ENCODE assay signal across 21 cellular contexts in the genomic region with DNA sequence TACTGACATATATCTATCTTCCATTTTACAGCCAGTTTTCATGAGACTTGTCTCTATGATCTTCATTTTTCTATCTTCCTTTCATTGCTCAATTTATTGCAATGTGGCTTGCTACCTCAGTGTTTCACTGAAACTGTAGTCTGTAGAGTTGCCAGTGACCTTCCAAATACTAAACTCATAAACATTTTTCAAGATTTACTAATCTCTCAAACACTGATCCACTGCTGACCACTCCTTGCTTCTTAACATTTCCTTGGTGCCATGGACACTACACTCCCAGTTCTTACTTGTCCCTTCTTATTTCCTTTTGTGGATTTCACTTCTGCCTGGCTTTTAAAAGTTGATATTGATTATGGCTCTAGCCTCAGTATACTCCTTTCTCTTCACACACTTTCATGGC.
DNase-seq lines count a peak whose midpoint lies in the region; ATAC-seq and TF ChIP-seq lines count a peak whose summit lies in the region.
"Had no signal": no experiment of that assay in that cellular context is flagged by ENCODE, and none has a peak within 500 bp of the region (broad histone marks: within the 10 kb centered on the region; RNA-seq: fewer than 3 reads in every experiment).

No MANE protein-coding gene starts in this region.

- no peaks in the 10 kb centered on the region for H3K9me3 Mint-ChIP-seq in activated CD8-positive, alpha-beta T cell treated with anti-CD3 and anti-CD28 coated beads, Interleukin-2, amount 10 ng/mL, durations not matched to agents 7 days and 5 days (ENCODE audit: insufficient read depth)

- H3K36me3 ChIP-seq in IMR-90 (ENCODE audit: control insufficient read depth, insufficient read depth, low read length) (no peaks in the 10 kb centered on the region), rectal smooth muscle tissue (ENCODE audit: control insufficient read depth, insufficient read depth, low read length) (no peaks in the 10 kb centered on the region), A673 (ENCODE audit: insufficient read depth, low read length, poor library complexity, severe bottlenecking) (no peaks in the 10 kb centered on the region)

- no peak overlapping the region for H2BK20ac ChIP-seq in IMR-90 (ENCODE audit: low read depth, low read length)

- H3K56ac ChIP-seq in IMR-90 (ENCODE audit: extremely low read depth, insufficient read depth, low read length): peak overlapping the region; percentile 5; the same call in 1 of the 2 replicates

- H3K23ac ChIP-seq in IMR-90 (ENCODE audit: low read depth, low read length): no peak overlapping the region

- no TSS peak for BruUV-seq in IMR-90 (replicated peaks; lab: Mats Ljungman, UMichigan)
- no TSS peak for BruUV-seq in A673 (replicated peaks; lab: Mats Ljungman, UMichigan)

- H3K4me3 Mint-ChIP-seq in activated CD8-positive, alpha-beta T cell treated with anti-CD3 and anti-CD28 coated beads, Interleukin-2, amount 10 ng/mL, durations not matched to agents 7 days and 5 days: no peak overlapping the region
- H3K4me3 Mint-ChIP-seq: CD4-positive, CD25-positive, alpha-beta regulatory T cell had no signal

- intact Hi-C loops in IMR-90 (cut with micrococcal nuclease): loop anchor here (2.0 to 5.0 kb wide), 3 partner anchors 602 to 861 kb away; no protein-coding TSS in a partner anchor
- intact Hi-C loops in A673 (cut with micrococcal nuclease; ENCODE audit: unreplicated experiment): loop anchor here (5.0 kb wide), 1 partner anchor 477 kb away; no protein-coding TSS in a partner anchor

- H3K9me3 ChIP-seq in IMR-90 (ENCODE audit: control insufficient read depth, insufficient read depth, low read length) (no peaks in the 10 kb centered on the region), A673 (ENCODE audit: low read depth, low read length, poor library complexity, severe bottlenecking) (no peaks in the 10 kb centered on the region)

- POLR2A ChIA-PET in IMR-90 (lab: Charles Lee; ENCODE audit: unreplicated experiment): no interaction called here
- POLR2A ChIA-PET in activated CD8-positive, alpha-beta T cell treated with anti-CD3 and anti-CD28 coated beads, Interleukin-2, amount 10 ng/mL, durations not matched to agents 7 days and 5 days (lab: Charles Lee): no interaction called here
- POLR2A ChIA-PET in A673 (lab: Charles Lee; ENCODE audit: low non-redundant PET): no interaction called here

- no peak overlapping the region for H3K4ac ChIP-seq in IMR-90 (ENCODE audit: low read depth, low read length)

- H4K91ac ChIP-seq in IMR-90 (ENCODE audit: insufficient read depth, low read depth, low read length): no peak overlapping the region

- no peak overlapping the region for H3K14ac ChIP-seq in IMR-90 (replicated peaks; ENCODE audit: low read depth, low read length)

- no peaks in the 10 kb centered on the region; the same call in 1 of the 2 replicates for H3K4me1 ChIP-seq in IMR-90 (ENCODE audit: control insufficient read depth, insufficient read depth, low read length)
- peaks cover 5% of the 10 kb centered on the region for H3K4me1 ChIP-seq in rectal smooth muscle tissue (ENCODE audit: control insufficient read depth, insufficient read depth, low read length)
- H3K4me1 ChIP-seq in A673 (ENCODE audit: insufficient read depth, low read length, poor library complexity, severe bottlenecking): no peaks in the 10 kb centered on the region

- DNase-seq in AG09309 (ENCODE audit: low read depth) (peak; percentile 34), IMR-90 (no peak), fibroblast of peridontal ligament (ENCODE audit: extremely low read depth) (peak; percentile 18), GM20000 (ENCODE audit: low spot score) (no peak), HPDE6-E6E7 (ENCODE audit: extremely low spot score) (no peak), A673 (ENCODE audit: low spot score) (no peak)
- DNase-seq in activated CD8-positive, alpha-beta T cell treated with anti-CD3 and anti-CD28 coated beads, Interleukin-2, amount 10 ng/mL, durations not matched to agents 7 days and 5 days: no peak
- DNase-seq: CD4-positive, CD25-positive, alpha-beta regulatory T cell; DMS79; MM.1S; NCI-H1048; NCI-H1417 treated with DMSO at 0.1 percent for 48 hours; NCI-H187 treated with DMSO at 0.1 percent for 48 hours; NCI-H2107; NCI-H446 treated with DMSO at 0.1 percent for 48 hours; NCI-H526 treated with DMSO at 0.1 percent for 48 hours; PC-9; RPMI8226; SHP77 had no signal

- no peaks in the 10 kb centered on the region for H3K27me3 Mint-ChIP-seq in activated CD8-positive, alpha-beta T cell treated with anti-CD3 and anti-CD28 coated beads, Interleukin-2, amount 10 ng/mL, durations not matched to agents 7 days and 5 days (ENCODE audit: low read depth)
- H3K27me3 Mint-ChIP-seq: CD4-positive, CD25-positive, alpha-beta regulatory T cell had no signal

- no peak overlapping the region for H2AK9ac ChIP-seq in IMR-90 (replicated peaks; ENCODE audit: low read depth, low read length, poor library complexity)

- no peak overlapping the region for H4K5ac ChIP-seq in IMR-90 (ENCODE audit: low read depth, low read length)

- H3K27me3 ChIP-seq in IMR-90 (ENCODE audit: control insufficient read depth, insufficient read depth, low read length) (no peaks in the 10 kb centered on the region), rectal smooth muscle tissue (ENCODE audit: control insufficient read depth, insufficient read depth, low read length) (no peaks in the 10 kb centered on the region), A673 (replicated peaks; ENCODE audit: insufficient read depth, low read depth, low read length, poor library complexity) (peaks cover 2% of the 10 kb centered on the region)

- H2BK120ac ChIP-seq in IMR-90 (ENCODE audit: low read depth, low read length): no peak overlapping the region

- H3K27ac ChIP-seq in IMR-90 (ENCODE audit: insufficient read depth, low read length) (no peak overlapping the region), rectal smooth muscle tissue (ENCODE audit: low read depth, low read length) (peak overlapping the region; percentile 18), A673 (ENCODE audit: low read depth, low read length, poor library complexity, severe bottlenecking) (no peak overlapping the region)
- H3K27ac ChIP-seq: PC-9 had no signal

- H3K4me2 ChIP-seq in IMR-90 (ENCODE audit: low read depth, low read length): no peak overlapping the region
- H3K4me2 ChIP-seq: PC-9 had no signal

- ATAC-seq in IMR-90 (ENCODE audit: low read depth): peak; percentile 22; the same call in 1 of the 2 replicates
- ATAC-seq in activated CD8-positive, alpha-beta T cell treated with anti-CD3 and anti-CD28 coated beads, Interleukin-2, amount 10 ng/mL, durations not matched to agents 7 days and 5 days: no peak
- ATAC-seq: K562 had no signal

- no peaks in the 10 kb centered on the region for H3K36me3 Mint-ChIP-seq in activated CD8-positive, alpha-beta T cell treated with anti-CD3 and anti-CD28 coated beads, Interleukin-2, amount 10 ng/mL, durations not matched to agents 7 days and 5 days (ENCODE audit: low read depth)
- H3K36me3 Mint-ChIP-seq: CD4-positive, CD25-positive, alpha-beta regulatory T cell had no signal

- H2BK5ac ChIP-seq in IMR-90 (ENCODE audit: low read depth, low read length, poor library complexity, severe bottlenecking): no peak overlapping the region

- TF ChIP-seq POLR2A in IMR-90 (IDR thresholded peaks at IDR 0.05; ENCODE audit: low read depth, low read length): no peak

- no peak overlapping the region for H3K27ac Mint-ChIP-seq in activated CD8-positive, alpha-beta T cell treated with anti-CD3 and anti-CD28 coated beads, Interleukin-2, amount 10 ng/mL, durations not matched to agents 7 days and 5 days
- H3K27ac Mint-ChIP-seq: CD4-positive, CD25-positive, alpha-beta regulatory T cell had no signal

- no peak overlapping the region for H4K8ac ChIP-seq in IMR-90 (ENCODE audit: low read depth in 2 of 2, low read length in 2 of 2)

- no peak for TF ChIP-seq RAD21 in IMR-90 (IDR thresholded peaks at IDR 0.05; ENCODE audit: low read length)

- no peak overlapping the region for H2BK15ac ChIP-seq in IMR-90 (ENCODE audit: low read depth, low read length)

- H3K79me1 ChIP-seq in IMR-90 (ENCODE audit: low read depth in 1 of 2, low read length in 2 of 2): no peaks in the 10 kb centered on the region

- CTCF ChIA-PET in IMR-90 (lab: Yijun Ruan, JAX): no interaction called here
- CTCF ChIA-PET in activated CD8-positive, alpha-beta T cell treated with anti-CD3 and anti-CD28 coated beads, Interleukin-2, amount 10 ng/mL, durations not matched to agents 7 days and 5 days (lab: Charles Lee): no interaction called here
- CTCF ChIA-PET in A673 (lab: Charles Lee): no interaction called here

- H2AK5ac ChIP-seq in IMR-90 (ENCODE audit: low read depth, low read length): no peak overlapping the region

- dilution Hi-C loops in IMR-90 (cut with HindIII; ENCODE audit: low sequenced_read_pairs, unreplicated experiment): no loop called here

- TF ChIP-seq CTCF in AG09309 (IDR thresholded peaks at IDR 0.05; ENCODE audit: control insufficient read depth, insufficient read depth, low read depth, low read length, missing control alignments) (no peak), IMR-90 (conservative IDR thresholded peaks at IDR 0.05; ENCODE audit: low read depth, low read length) (no peak), GM20000 (IDR thresholded peaks at IDR 0.05; ENCODE audit: extremely low read depth, missing control alignments) (no peak), A673 (conservative IDR thresholded peaks at IDR 0.05; ENCODE audit: low read depth, low read length) (no peak)

- no peaks in the 10 kb centered on the region for H3K9me1 ChIP-seq in IMR-90 (ENCODE audit: insufficient read depth, low read length)

- H2AFZ ChIP-seq in IMR-90 (replicated peaks; ENCODE audit: low read length, poor library complexity): no peak overlapping the region
- H2AFZ ChIP-seq: PC-9 had no signal

- peak overlapping the region; percentile 28; the same call in 1 of the 2 replicates for H3K18ac ChIP-seq in IMR-90 (ENCODE audit: low read depth, low read length)

- H3K9ac ChIP-seq in IMR-90 (ENCODE audit: low read depth, low read length) (no peak overlapping the region), rectal smooth muscle tissue (ENCODE audit: low read length) (no peak overlapping the region)

- H3K4me3 ChIP-seq in AG09309 (ENCODE audit: control insufficient read depth, low read depth, low read length): no peak overlapping the region
- H3K4me3 ChIP-seq in IMR-90 (ENCODE audit: insufficient read depth, low read depth, low read length): no peak overlapping the region
- no peak overlapping the region for H3K4me3 ChIP-seq in rectal smooth muscle tissue (ENCODE audit: low read length)
- H3K4me3 ChIP-seq in A673 (ENCODE audit: low read depth, low read length, poor library complexity, severe bottlenecking): no peak overlapping the region
- H3K4me3 ChIP-seq: K562, PC-9 had no signal

- in situ Hi-C loops in IMR-90 (cut with MboI; ENCODE audit: low sequenced_read_pairs): loop anchor here (10.0 kb wide), 2 partner anchors 135 to 845 kb away; no protein-coding TSS in a partner anchor

- H3K4me1 Mint-ChIP-seq in activated CD8-positive, alpha-beta T cell treated with anti-CD3 and anti-CD28 coated beads, Interleukin-2, amount 10 ng/mL, durations not matched to agents 7 days and 5 days (ENCODE audit: low read depth): no peaks in the 10 kb centered on the region
- H3K4me1 Mint-ChIP-seq: CD4-positive, CD25-positive, alpha-beta regulatory T cell had no signal

- no peaks in the 10 kb centered on the region for H4K20me1 ChIP-seq in IMR-90 (ENCODE audit: insufficient read depth, low read length)

TF ChIP-seq in IMR-90, 13 proteins besides CTCF, POLR2A, EP300 and RAD21 (continues in another document):
- no peak for TF ChIP-seq FOS (IDR thresholded peaks at IDR 0.05; ENCODE audit: low read depth, low read length)

Comparison
In these comparisons a context has a peak if more than half of its experiments do, and no peak if none do; other contexts are left out.
1. DNase-seq: peak in AG09309 (single experiment) and fibroblast of peridontal ligament (single experiment); none in IMR-90 (single experiment), GM20000 (single experiment), activated CD8-positive, alpha-beta T cell treated with anti-CD3 and anti-CD28 coated beads, Interleukin-2, amount 10 ng/mL, durations not matched to agents 7 days and 5 days (single experiment), HPDE6-E6E7 (single experiment) and A673 (single experiment).